ENCODE assay signal across 11 cellular contexts in the genomic region with DNA sequence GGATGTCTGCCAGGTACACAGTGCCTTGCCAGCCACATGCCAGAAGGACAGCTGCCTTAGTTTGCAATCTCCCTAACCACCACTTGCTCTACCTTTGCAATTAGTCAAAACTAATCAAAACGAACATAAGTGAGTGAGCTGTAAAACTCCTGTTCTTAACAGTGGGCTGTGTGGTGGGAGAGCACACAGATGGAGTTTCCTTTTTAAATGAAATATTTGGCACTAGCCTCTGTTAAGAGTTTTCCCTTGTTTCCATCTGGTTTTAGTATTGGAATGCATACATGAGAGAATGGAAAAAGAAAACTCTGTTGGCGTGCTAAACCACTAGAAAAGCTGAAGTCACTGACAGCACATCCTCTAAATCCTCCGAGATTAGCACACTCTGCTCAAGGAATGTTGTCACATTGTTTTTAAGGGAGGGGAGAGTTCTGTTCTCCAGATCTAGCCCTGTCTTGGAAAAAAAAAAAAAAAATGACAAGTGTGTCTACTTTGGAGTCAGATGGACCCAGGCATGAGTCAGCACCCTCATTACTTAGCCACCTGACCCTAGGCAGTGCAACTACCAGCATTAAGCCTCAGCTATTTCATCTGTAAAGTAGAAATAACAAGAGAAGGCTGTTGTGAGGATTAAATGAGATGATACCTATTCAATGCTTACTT.
DNase-seq lines count a peak whose midpoint lies in the region; ATAC-seq and TF ChIP-seq lines count a peak whose summit lies in the region.
"Had no signal": no experiment of that assay in that cellular context is flagged by ENCODE, and none has a peak within 500 bp of the region (broad histone marks: within the 10 kb centered on the region; RNA-seq: fewer than 3 reads in every experiment).

No MANE protein-coding gene starts in this region.

- H3K4me3 Mint-ChIP-seq in chondrocyte (ENCODE audit: unreplicated experiment) (no peak overlapping the region), immature natural killer cell (no peak overlapping the region)
- H3K4me3 Mint-ChIP-seq: activated naive CD8-positive, alpha-beta T cell; neural crest cell had no signal

- no peaks in the 10 kb centered on the region for H3K9me3 Mint-ChIP-seq in chondrocyte (ENCODE audit: low read depth)
- no peaks in the 10 kb centered on the region for H3K9me3 Mint-ChIP-seq in immature natural killer cell
- H3K9me3 Mint-ChIP-seq: neural crest cell had no signal

- H3K4me3 ChIP-seq in thoracic aorta, result peak overlapping the region; percentile 30
- H3K4me3 ChIP-seq: SK-N-MC had no signal

- no peaks in the 10 kb centered on the region for H3K36me3 Mint-ChIP-seq in chondrocyte (ENCODE audit: low read depth)
- no peaks in the 10 kb centered on the region for H3K36me3 Mint-ChIP-seq in immature natural killer cell
- H3K36me3 Mint-ChIP-seq: activated naive CD8-positive, alpha-beta T cell had no signal

- TF ChIP-seq CTCF in chondrocyte (IDR thresholded peaks at IDR 0.05) (no peak), thoracic aorta (IDR thresholded peaks at IDR 0.05) (no peak)

- H3K27ac Mint-ChIP-seq in chondrocyte (ENCODE audit: unreplicated experiment), result peak overlapping the region; percentile 72
- H3K27ac Mint-ChIP-seq in immature natural killer cell, result no peak overlapping the region
- H3K27ac Mint-ChIP-seq: activated naive CD8-positive, alpha-beta T cell had no signal

- ATAC-seq in left lobe of liver, result peak; percentile 54
- ATAC-seq in thoracic aorta (ENCODE audit: insufficient number of reproducible peaks, low FRiP score, low read depth), result peak; percentile 44
- no peak for ATAC-seq in HG02763 (IDR thresholded peaks at IDR 0.05; ENCODE audit: unreplicated experiment)

- DNase-seq in HS-27A (ENCODE audit: low read depth) (peak; percentile 92), chondrocyte (ENCODE audit: low spot score) (no peak), left lobe of liver (ENCODE audit: low spot score) (no peak), thoracic aorta (ENCODE audit: low spot score) (no peak), activated gamma-delta T cell treated with Interleukin-2 at 50 U/mL for 16 hours (no peak), OCI-M2 (lab: John Stamatoyannopoulos, UW; ENCODE audit: unreplicated experiment) (no peak), immature natural killer cell (no peak)

- peaks cover 9 to 22% of the 10 kb centered on the region in 2 donors for H3K4me1 ChIP-seq in thoracic aorta (ENCODE audit: control insufficient read depth in 1 of 2, low read depth in 2 of 2)

- no peaks in the 10 kb centered on the region for H3K36me3 ChIP-seq in thoracic aorta

- peak overlapping the region; percentile 26 to 54 for H3K27ac ChIP-seq in thoracic aorta
- H3K27ac ChIP-seq: SK-N-MC had no signal

- H3K4me1 Mint-ChIP-seq in chondrocyte (ENCODE audit: low read depth), result peaks cover 49% of the 10 kb centered on the region
- no peaks in the 10 kb centered on the region for H3K4me1 Mint-ChIP-seq in immature natural killer cell
- H3K4me1 Mint-ChIP-seq: neural crest cell had no signal

- no peaks in the 10 kb centered on the region for H3K27me3 ChIP-seq in thoracic aorta (replicated peaks; ENCODE audit: insufficient read depth)

- no peaks in the 10 kb centered on the region for H3K9me3 ChIP-seq in thoracic aorta

- no peaks in the 10 kb centered on the region for H3K27me3 Mint-ChIP-seq in chondrocyte (ENCODE audit: low read depth)
- peaks cover 0 to 6% (median 2%) of the 10 kb centered on the region in 3 donors for H3K27me3 Mint-ChIP-seq in immature natural killer cell (ENCODE audit: low read depth in 3 of 3)
